1 cellular context compared by ENCODE assay signal in the genomic region with DNA sequence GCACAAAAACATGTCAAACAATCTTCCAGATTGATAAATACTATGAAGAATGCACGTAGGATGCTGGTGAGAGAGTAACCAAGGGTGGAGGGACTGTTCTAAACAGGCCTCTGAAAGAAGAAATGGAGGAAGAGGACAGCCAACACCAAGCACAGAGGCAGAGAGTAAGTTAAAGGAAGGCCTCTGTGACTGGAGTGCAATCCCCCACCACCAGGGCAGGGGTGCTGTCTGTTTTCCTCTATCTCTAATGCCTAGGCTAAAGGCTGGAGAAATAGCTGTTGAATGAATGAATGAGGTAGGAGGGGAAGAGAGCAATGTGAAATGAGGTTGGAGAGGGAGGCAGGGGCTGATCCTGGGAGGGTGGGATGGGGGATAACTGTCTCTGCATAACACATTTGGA.
TF ChIP-seq lines count a peak whose summit lies in the region.

No MANE protein-coding gene starts in this region.

TF ChIP-seq in H1, 55 proteins besides CTCF, POLR2A, EP300 and RAD21:
- TF ChIP-seq RXRA (IDR thresholded peaks at IDR 0.05; ENCODE audit: insufficient read depth, low read depth, low read length) (no peak), EZH2 (IDR thresholded peaks at IDR 0.05; ENCODE audit: low read depth, low read length, severe bottlenecking) (no peak), ATF3 (IDR thresholded peaks at IDR 0.05; ENCODE audit: insufficient read depth, low read depth, low read length) (no peak), TCF12 (IDR thresholded peaks at IDR 0.05; ENCODE audit: low read depth, low read length) (no peak), KDM5A (IDR thresholded peaks at IDR 0.05; ENCODE audit: low read length) (no peak), JUND (IDR thresholded peaks at IDR 0.05; ENCODE audit: low read length) (no peak), MAFK (IDR thresholded peaks at IDR 0.05; ENCODE audit: low read depth, low read length) (no peak), FOSL1 (IDR thresholded peaks at IDR 0.05; ENCODE audit: insufficient read depth, low read depth, low read length) (no peak)
- TF ChIP-seq, protein P1, sequence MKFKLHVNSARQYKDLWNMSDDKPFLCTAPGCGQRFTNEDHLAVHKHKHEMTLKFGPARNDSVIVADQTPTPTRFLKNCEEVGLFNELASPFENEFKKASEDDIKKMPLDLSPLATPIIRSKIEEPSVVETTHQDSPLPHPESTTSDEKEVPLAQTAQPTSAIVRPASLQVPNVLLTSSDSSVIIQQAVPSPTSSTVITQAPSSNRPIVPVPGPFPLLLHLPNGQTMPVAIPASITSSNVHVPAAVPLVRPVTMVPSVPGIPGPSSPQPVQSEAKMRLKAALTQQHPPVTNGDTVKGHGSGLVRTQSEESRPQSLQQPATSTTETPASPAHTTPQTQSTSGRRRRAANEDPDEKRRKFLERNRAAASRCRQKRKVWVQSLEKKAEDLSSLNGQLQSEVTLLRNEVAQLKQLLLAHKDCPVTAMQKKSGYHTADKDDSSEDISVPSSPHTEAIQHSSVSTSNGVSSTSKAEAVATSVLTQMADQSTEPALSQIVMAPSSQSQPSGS (IDR thresholded peaks at IDR 0.05; ENCODE audit: low read length) = no peak
- TF ChIP-seq, protein P2, sequence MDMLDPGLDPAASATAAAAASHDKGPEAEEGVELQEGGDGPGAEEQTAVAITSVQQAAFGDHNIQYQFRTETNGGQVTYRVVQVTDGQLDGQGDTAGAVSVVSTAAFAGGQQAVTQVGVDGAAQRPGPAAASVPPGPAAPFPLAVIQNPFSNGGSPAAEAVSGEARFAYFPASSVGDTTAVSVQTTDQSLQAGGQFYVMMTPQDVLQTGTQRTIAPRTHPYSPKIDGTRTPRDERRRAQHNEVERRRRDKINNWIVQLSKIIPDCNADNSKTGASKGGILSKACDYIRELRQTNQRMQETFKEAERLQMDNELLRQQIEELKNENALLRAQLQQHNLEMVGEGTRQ (IDR thresholded peaks at IDR 0.05; ENCODE audit: low read length) = no peak
